ENCODE assay signal across 1 cellular context in the genomic region with DNA sequence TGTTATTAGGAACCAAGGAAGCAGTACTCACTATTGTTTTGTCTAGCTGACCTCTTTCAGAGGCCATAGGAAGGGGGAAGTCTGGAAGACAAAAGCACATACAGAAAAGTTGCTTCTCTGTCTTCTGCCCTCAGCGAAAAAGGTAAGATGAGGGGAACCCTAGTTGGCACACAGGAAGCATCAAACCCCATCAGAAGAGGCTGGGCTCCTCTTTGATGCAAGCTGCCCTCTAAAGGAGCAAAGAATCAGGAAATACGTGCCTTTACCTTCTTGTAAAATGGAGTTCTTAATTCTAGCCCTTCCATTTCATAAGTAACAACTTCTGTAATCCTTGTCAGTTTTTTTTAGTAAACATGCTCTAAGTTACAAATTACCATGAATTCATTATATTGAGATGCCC.
TF ChIP-seq lines count a peak whose summit lies in the region.

No MANE protein-coding gene starts in this region.

TF ChIP-seq in GM23338, 12 proteins besides CTCF, POLR2A, EP300 and RAD21:
- TF ChIP-seq JUNB (IDR thresholded peaks at IDR 0.05; ENCODE audit: unreplicated experiment), result no peak
- no peak for TF ChIP-seq EZH2 (IDR thresholded peaks at IDR 0.05; ENCODE audit: low read depth, unreplicated experiment)
- TF ChIP-seq ZNF331 (CRISPR knock-in tag; IDR thresholded peaks at IDR 0.05; ENCODE audit: low read depth), result no peak
- TF ChIP-seq, protein P1, sequence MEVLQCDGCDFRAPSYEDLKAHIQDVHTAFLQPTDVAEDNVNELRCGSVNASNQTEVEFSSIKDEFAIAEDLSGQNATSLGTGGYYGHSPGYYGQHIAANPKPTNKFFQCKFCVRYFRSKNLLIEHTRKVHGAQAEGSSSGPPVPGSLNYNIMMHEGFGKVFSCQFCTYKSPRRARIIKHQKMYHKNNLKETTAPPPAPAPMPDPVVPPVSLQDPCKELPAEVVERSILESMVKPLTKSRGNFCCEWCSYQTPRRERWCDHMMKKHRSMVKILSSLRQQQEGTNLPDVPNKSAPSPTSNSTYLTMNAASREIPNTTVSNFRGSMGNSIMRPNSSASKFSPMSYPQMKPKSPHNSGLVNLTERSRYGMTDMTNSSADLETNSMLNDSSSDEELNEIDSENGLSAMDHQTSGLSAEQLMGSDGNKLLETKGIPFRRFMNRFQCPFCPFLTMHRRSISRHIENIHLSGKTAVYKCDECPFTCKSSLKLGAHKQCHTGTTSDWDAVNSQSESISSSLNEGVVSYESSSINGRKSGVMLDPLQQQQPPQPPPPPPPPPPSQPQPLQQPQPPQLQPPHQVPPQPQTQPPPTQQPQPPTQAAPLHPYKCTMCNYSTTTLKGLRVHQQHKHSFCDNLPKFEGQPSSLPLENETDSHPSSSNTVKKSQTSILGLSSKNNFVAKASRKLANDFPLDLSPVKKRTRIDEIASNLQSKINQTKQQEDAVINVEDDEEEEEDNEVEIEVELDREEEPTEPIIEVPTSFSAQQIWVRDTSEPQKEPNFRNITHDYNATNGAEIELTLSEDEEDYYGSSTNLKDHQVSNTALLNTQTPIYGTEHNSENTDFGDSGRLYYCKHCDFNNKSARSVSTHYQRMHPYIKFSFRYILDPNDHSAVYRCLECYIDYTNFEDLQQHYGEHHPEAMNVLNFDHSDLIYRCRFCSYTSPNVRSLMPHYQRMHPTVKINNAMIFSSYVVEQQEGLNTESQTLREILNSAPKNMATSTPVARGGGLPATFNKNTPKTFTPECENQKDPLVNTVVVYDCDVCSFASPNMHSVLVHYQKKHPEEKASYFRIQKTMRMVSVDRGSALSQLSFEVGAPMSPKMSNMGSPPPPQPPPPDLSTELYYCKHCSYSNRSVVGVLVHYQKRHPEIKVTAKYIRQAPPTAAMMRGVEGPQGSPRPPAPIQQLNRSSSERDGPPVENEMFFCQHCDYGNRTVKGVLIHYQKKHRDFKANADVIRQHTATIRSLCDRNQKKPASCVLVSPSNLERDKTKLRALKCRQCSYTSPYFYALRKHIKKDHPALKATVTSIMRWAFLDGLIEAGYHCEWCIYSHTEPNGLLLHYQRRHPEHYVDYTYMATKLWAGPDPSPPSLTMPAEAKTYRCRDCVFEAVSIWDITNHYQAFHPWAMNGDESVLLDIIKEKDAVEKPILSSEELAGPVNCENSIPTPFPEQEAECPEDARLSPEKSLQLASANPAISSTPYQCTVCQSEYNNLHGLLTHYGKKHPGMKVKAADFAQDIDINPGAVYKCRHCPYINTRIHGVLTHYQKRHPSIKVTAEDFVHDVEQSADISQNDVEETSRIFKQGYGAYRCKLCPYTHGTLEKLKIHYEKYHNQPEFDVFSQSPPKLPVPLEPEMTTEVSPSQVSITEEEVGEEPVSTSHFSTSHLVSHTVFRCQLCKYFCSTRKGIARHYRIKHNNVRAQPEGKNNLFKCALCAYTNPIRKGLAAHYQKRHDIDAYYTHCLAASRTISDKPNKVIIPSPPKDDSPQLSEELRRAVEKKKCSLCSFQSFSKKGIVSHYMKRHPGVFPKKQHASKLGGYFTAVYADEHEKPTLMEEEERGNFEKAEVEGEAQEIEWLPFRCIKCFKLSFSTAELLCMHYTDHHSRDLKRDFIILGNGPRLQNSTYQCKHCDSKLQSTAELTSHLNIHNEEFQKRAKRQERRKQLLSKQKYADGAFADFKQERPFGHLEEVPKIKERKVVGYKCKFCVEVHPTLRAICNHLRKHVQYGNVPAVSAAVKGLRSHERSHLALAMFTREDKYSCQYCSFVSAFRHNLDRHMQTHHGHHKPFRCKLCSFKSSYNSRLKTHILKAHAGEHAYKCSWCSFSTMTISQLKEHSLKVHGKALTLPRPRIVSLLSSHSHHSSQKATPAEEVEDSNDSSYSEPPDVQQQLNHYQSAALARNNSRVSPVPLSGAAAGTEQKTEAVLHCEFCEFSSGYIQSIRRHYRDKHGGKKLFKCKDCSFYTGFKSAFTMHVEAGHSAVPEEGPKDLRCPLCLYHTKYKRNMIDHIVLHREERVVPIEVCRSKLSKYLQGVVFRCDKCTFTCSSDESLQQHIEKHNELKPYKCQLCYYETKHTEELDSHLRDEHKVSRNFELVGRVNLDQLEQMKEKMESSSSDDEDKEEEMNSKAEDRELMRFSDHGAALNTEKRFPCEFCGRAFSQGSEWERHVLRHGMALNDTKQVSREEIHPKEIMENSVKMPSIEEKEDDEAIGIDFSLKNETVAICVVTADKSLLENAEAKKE (CRISPR knock-in tag; IDR thresholded peaks at IDR 0.05), result no peak
- no peak for TF ChIP-seq POLR2AphosphoS5 (IDR thresholded peaks at IDR 0.05; ENCODE audit: low read depth)
- TF ChIP-seq, protein P2, sequence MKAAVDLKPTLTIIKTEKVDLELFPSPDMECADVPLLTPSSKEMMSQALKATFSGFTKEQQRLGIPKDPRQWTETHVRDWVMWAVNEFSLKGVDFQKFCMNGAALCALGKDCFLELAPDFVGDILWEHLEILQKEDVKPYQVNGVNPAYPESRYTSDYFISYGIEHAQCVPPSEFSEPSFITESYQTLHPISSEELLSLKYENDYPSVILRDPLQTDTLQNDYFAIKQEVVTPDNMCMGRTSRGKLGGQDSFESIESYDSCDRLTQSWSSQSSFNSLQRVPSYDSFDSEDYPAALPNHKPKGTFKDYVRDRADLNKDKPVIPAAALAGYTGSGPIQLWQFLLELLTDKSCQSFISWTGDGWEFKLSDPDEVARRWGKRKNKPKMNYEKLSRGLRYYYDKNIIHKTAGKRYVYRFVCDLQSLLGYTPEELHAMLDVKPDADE (IDR thresholded peaks at IDR 0.05), result no peak
- no peak for TF ChIP-seq STAT1 (IDR thresholded peaks at IDR 0.05; ENCODE audit: unreplicated experiment)
- TF ChIP-seq, protein P3, sequence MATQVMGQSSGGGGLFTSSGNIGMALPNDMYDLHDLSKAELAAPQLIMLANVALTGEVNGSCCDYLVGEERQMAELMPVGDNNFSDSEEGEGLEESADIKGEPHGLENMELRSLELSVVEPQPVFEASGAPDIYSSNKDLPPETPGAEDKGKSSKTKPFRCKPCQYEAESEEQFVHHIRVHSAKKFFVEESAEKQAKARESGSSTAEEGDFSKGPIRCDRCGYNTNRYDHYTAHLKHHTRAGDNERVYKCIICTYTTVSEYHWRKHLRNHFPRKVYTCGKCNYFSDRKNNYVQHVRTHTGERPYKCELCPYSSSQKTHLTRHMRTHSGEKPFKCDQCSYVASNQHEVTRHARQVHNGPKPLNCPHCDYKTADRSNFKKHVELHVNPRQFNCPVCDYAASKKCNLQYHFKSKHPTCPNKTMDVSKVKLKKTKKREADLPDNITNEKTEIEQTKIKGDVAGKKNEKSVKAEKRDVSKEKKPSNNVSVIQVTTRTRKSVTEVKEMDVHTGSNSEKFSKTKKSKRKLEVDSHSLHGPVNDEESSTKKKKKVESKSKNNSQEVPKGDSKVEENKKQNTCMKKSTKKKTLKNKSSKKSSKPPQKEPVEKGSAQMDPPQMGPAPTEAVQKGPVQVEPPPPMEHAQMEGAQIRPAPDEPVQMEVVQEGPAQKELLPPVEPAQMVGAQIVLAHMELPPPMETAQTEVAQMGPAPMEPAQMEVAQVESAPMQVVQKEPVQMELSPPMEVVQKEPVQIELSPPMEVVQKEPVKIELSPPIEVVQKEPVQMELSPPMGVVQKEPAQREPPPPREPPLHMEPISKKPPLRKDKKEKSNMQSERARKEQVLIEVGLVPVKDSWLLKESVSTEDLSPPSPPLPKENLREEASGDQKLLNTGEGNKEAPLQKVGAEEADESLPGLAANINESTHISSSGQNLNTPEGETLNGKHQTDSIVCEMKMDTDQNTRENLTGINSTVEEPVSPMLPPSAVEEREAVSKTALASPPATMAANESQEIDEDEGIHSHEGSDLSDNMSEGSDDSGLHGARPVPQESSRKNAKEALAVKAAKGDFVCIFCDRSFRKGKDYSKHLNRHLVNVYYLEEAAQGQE (IDR thresholded peaks at IDR 0.05; ENCODE audit: unreplicated experiment), result no peak
- no peak for TF ChIP-seq CREB1 (CRISPR knock-in tag; IDR thresholded peaks at IDR 0.05; ENCODE audit: low read depth)
- TF ChIP-seq EZH2phosphoT487 (IDR thresholded peaks at IDR 0.05; ENCODE audit: unreplicated experiment), result no peak
- no peak for TF ChIP-seq ZNF114 (CRISPR knock-in tag; IDR thresholded peaks at IDR 0.05)
- no peak for TF ChIP-seq NANOG (IDR thresholded peaks at IDR 0.05; ENCODE audit: borderline replicate concordance)
